In genomic region chr3:31410411-31410810, GRCh38 we compare ENCODE assay signal across 25 cellular contexts.
"Had no signal": no experiment of that assay in that cellular context is flagged by ENCODE, and none has a peak within 500 bp of the region (broad histone marks: within the 10 kb centered on the region; RNA-seq: fewer than 3 reads in every experiment).

No MANE protein-coding gene starts in this region.

- FAIRE-seq: urothelium cell line had no signal

- ATAC-seq: stimulated activated effector memory CD8-positive, alpha-beta T cell treated with anti-CD3 and anti-CD28 coated beads, Interleukin-12 subunit alpha, Interleukin-12 subunit beta, amount 100 ng/mL, for 72 hours; stimulated activated memory B cell treated with anti-CD40 and anti-IgM and Interleukin-4, amounts not matched to agents 10 μg/mL and 1 μg/mL and 100 μg/mL, for 72 hours; stimulated activated naive B cell treated with anti-CD40 and anti-IgM and Interleukin-4, amounts not matched to agents 10 μg/mL and 1 μg/mL and 100 μg/mL, for 72 hours; stimulated activated naive CD8-positive, alpha-beta T cell treated with anti-CD3 and anti-CD28 coated beads, Interleukin-15, amount 100 ng/mL, for 72 hours; stimulated activated naive CD8-positive, alpha-beta T cell treated with anti-CD3 and anti-CD28 coated beads, Interleukin-15, Interleukin-2, amounts not matched to agents 100 U/mL and 50 U/mL, for 24 hours; upper lobe of right lung had no signal

- H3K4me3 ChIP-seq: stomach, suprapubic skin, testis, thoracic aorta, thyroid gland, tibial artery, tibial nerve, transverse colon, upper lobe of left lung, upper lobe of right lung, uterus, vagina had no signal

- H3K4me1 ChIP-seq: stomach, suprapubic skin, testis, thyroid gland, transverse colon, upper lobe of left lung, upper lobe of right lung, uterus, vagina had no signal

- H3K9me3 ChIP-seq: stomach, suprapubic skin, testis, thoracic aorta, thyroid gland, tibial artery, tibial nerve, transverse colon, upper lobe of left lung, upper lobe of right lung, uterus, vagina had no signal

- H3K36me3 ChIP-seq: stomach, suprapubic skin, thoracic aorta, thyroid gland, tibial artery, tibial nerve, transverse colon, upper lobe of left lung, upper lobe of right lung, uterus, vagina had no signal

- H3K27ac ChIP-seq: stomach, suprapubic skin, testis, thyroid gland, tibial artery, tibial nerve, transverse colon, upper lobe of left lung, upper lobe of right lung, uterus, vagina had no signal

- H3K27me3 ChIP-seq: stomach, suprapubic skin, testis, thyroid gland, tibial artery, tibial nerve, transverse colon, upper lobe of left lung, upper lobe of right lung, uterus, vagina had no signal

- DNase-seq: stimulated activated CD4-positive, alpha-beta T cell treated with anti-CD3 and anti-CD28 coated beads, Interleukin-2, amount 100 ng/mL, for 48 hours; stimulated activated CD4-positive, alpha-beta T cell treated with anti-CD3 and anti-CD28 coated beads, Interleukin-4, amount 100 ng/mL, for 1 hour; stimulated activated CD4-positive, alpha-beta T cell treated with anti-CD3 and anti-CD28 coated beads, Interleukin-4, amount 100 ng/mL, for 24 hours; stimulated activated CD4-positive, alpha-beta T cell treated with anti-CD3 and anti-CD28 coated beads, Interleukin-4, amount 100 ng/mL, for 4 hours; stimulated activated CD8-positive, alpha-beta memory T cell treated with anti-CD3 and anti-CD28 coated beads, Interleukin-4, amount 100 ng/mL, for 48 hours; stimulated activated naive B cell treated with anti-CD40 and anti-IgM and Interleukin-4, amounts not matched to agents 10 μg/mL and 1 μg/mL and 100 μg/mL, for 72 hours; stimulated activated naive CD4-positive, alpha-beta T cell; stimulated activated naive CD4-positive, alpha-beta T cell treated with Interleukin-2 at 50 U/mL for 16 hours; stimulated activated naive CD8-positive, alpha-beta T cell treated with anti-CD3 and anti-CD28 coated beads, Interleukin-15, amount 100 ng/mL, for 72 hours; stimulated activated naive CD8-positive, alpha-beta T cell treated with anti-CD3 and anti-CD28 coated beads, Interleukin-15, Interleukin-2, amounts not matched to agents 100 U/mL and 50 U/mL, for 24 hours; stomach; testis; thyroid gland; tibial artery; transverse colon; upper lobe of left lung; upper lobe of right lung; uterus had no signal
